Comparison of ENCODE assay signal across 1 cellular context in the genomic region with DNA sequence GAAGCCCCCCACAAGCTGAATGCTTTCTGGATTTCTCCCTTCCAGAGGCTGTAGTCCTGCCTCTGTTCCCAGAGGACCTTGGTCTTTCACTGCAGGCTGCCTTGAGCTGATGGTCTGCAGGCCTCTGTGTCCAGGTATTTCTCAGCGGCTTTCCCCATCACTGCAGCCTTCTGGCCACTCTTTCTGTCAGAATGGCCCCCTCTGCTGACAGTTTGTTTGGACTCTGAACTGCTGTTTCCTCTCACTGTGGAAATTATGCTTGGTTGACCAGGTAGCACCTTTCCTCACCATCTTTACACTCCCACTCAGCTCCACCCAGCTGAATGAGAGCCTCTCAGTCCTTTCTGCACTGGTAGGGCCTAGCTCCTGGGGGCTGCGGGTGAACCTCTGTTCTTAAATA.
A peak's percentile ranks its signal among the peaks of the same experiment; 100 is the strongest.
TF ChIP-seq lines count a peak whose summit lies in the region.

No MANE protein-coding gene starts in this region.

TF ChIP-seq in HepG2, 621 proteins besides CTCF, POLR2A, EP300 and RAD21 (continued from another document):
- TF ChIP-seq, protein P1, sequence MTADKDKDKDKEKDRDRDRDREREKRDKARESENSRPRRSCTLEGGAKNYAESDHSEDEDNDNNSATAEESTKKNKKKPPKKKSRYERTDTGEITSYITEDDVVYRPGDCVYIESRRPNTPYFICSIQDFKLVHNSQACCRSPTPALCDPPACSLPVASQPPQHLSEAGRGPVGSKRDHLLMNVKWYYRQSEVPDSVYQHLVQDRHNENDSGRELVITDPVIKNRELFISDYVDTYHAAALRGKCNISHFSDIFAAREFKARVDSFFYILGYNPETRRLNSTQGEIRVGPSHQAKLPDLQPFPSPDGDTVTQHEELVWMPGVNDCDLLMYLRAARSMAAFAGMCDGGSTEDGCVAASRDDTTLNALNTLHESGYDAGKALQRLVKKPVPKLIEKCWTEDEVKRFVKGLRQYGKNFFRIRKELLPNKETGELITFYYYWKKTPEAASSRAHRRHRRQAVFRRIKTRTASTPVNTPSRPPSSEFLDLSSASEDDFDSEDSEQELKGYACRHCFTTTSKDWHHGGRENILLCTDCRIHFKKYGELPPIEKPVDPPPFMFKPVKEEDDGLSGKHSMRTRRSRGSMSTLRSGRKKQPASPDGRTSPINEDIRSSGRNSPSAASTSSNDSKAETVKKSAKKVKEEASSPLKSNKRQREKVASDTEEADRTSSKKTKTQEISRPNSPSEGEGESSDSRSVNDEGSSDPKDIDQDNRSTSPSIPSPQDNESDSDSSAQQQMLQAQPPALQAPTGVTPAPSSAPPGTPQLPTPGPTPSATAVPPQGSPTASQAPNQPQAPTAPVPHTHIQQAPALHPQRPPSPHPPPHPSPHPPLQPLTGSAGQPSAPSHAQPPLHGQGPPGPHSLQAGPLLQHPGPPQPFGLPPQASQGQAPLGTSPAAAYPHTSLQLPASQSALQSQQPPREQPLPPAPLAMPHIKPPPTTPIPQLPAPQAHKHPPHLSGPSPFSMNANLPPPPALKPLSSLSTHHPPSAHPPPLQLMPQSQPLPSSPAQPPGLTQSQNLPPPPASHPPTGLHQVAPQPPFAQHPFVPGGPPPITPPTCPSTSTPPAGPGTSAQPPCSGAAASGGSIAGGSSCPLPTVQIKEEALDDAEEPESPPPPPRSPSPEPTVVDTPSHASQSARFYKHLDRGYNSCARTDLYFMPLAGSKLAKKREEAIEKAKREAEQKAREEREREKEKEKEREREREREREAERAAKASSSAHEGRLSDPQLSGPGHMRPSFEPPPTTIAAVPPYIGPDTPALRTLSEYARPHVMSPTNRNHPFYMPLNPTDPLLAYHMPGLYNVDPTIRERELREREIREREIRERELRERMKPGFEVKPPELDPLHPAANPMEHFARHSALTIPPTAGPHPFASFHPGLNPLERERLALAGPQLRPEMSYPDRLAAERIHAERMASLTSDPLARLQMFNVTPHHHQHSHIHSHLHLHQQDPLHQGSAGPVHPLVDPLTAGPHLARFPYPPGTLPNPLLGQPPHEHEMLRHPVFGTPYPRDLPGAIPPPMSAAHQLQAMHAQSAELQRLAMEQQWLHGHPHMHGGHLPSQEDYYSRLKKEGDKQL (CRISPR knock-in tag; IDR thresholded peaks at IDR 0.05; ENCODE audit: low read depth): no peak
- TF ChIP-seq ZNF782 (CRISPR knock-in tag; IDR thresholded peaks at IDR 0.05; ENCODE audit: borderline replicate concordance) (no peak), HNF4A (CRISPR knock-in tag; IDR thresholded peaks at IDR 0.05) (peak; percentile 47; the same call in 1 of the 2 replicates), CAMTA2 (CRISPR knock-in tag; IDR thresholded peaks at IDR 0.05; ENCODE audit: borderline replicate concordance) (no peak), NRL (CRISPR knock-in tag; IDR thresholded peaks at IDR 0.05; ENCODE audit: borderline replicate concordance) (no peak), NFE2 (CRISPR knock-in tag; IDR thresholded peaks at IDR 0.05) (no peak), ZNF790 (CRISPR knock-in tag; IDR thresholded peaks at IDR 0.05; ENCODE audit: borderline replicate concordance) (no peak), YY1 (IDR thresholded peaks at IDR 0.05; ENCODE audit: insufficient read depth, insufficient replicate concordance, low read depth, low read length) (no peak), SMC3 (IDR thresholded peaks at IDR 0.05; ENCODE audit: low read length) (peak; percentile 34; the same call in 1 of the 2 replicates), SMAD3 (CRISPR knock-in tag; IDR thresholded peaks at IDR 0.05) (no peak), ZNF446 (CRISPR knock-in tag; IDR thresholded peaks at IDR 0.05) (no peak), KDM5A (IDR thresholded peaks at IDR 0.05; ENCODE audit: borderline replicate concordance, low read length) (no peak), TAF15 (IDR thresholded peaks at IDR 0.05; ENCODE audit: low read depth, low read length, poor library complexity, severe bottlenecking) (no peak), BRD4 (CRISPR knock-in tag; IDR thresholded peaks at IDR 0.05) (no peak), GATA4 (IDR thresholded peaks at IDR 0.05; ENCODE audit: borderline replicate concordance, low read depth) (no peak)
- TF ChIP-seq, protein P2, sequence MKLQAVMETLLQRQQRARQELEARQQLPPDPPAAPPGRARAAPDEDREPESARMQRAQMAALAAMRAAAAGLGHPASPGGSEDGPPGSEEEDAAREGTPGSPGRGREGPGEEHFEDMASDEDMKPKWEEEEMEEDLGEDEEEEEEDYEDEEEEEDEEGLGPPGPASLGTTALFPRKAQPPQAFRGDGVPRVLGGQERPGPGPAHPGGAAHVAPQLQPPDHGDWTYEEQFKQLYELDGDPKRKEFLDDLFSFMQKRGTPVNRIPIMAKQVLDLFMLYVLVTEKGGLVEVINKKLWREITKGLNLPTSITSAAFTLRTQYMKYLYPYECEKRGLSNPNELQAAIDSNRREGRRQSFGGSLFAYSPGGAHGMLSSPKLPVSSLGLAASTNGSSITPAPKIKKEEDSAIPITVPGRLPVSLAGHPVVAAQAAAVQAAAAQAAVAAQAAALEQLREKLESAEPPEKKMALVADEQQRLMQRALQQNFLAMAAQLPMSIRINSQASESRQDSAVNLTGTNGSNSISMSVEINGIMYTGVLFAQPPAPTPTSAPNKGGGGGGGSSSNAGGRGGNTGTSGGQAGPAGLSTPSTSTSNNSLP (IDR thresholded peaks at IDR 0.05; ENCODE audit: low read depth, low read length): no peak
- TF ChIP-seq, protein P3, sequence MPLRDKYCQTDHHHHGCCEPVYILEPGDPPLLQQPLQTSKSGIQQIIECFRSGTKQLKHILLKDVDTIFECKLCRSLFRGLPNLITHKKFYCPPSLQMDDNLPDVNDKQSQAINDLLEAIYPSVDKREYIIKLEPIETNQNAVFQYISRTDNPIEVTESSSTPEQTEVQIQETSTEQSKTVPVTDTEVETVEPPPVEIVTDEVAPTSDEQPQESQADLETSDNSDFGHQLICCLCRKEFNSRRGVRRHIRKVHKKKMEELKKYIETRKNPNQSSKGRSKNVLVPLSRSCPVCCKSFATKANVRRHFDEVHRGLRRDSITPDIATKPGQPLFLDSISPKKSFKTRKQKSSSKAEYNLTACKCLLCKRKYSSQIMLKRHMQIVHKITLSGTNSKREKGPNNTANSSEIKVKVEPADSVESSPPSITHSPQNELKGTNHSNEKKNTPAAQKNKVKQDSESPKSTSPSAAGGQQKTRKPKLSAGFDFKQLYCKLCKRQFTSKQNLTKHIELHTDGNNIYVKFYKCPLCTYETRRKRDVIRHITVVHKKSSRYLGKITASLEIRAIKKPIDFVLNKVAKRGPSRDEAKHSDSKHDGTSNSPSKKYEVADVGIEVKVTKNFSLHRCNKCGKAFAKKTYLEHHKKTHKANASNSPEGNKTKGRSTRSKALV (CRISPR knock-in tag; IDR thresholded peaks at IDR 0.05): no peak
- TF ChIP-seq, protein P4, sequence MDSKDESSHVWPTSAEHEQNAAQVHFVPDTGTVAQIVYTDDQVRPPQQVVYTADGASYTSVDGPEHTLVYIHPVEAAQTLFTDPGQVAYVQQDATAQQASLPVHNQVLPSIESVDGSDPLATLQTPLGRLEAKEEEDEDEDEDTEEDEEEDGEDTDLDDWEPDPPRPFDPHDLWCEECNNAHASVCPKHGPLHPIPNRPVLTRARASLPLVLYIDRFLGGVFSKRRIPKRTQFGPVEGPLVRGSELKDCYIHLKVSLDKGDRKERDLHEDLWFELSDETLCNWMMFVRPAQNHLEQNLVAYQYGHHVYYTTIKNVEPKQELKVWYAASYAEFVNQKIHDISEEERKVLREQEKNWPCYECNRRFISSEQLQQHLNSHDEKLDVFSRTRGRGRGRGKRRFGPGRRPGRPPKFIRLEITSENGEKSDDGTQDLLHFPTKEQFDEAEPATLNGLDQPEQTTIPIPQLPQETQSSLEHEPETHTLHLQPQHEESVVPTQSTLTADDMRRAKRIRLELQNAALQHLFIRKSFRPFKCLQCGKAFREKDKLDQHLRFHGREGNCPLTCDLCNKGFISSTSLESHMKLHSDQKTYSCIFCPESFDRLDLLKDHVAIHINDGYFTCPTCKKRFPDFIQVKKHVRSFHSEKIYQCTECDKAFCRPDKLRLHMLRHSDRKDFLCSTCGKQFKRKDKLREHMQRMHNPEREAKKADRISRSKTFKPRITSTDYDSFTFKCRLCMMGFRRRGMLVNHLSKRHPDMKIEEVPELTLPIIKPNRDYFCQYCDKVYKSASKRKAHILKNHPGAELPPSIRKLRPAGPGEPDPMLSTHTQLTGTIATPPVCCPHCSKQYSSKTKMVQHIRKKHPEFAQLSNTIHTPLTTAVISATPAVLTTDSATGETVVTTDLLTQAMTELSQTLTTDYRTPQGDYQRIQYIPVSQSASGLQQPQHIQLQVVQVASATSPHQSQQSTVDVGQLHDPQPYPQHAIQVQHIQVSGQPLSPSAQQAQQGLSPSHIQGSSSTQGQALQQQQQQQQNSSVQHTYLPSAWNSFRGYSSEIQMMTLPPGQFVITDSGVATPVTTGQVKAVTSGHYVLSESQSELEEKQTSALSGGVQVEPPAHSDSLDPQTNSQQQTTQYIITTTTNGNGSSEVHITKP (CRISPR knock-in tag; IDR thresholded peaks at IDR 0.05; ENCODE audit: low read depth): no peak
- TF ChIP-seq, protein P5, sequence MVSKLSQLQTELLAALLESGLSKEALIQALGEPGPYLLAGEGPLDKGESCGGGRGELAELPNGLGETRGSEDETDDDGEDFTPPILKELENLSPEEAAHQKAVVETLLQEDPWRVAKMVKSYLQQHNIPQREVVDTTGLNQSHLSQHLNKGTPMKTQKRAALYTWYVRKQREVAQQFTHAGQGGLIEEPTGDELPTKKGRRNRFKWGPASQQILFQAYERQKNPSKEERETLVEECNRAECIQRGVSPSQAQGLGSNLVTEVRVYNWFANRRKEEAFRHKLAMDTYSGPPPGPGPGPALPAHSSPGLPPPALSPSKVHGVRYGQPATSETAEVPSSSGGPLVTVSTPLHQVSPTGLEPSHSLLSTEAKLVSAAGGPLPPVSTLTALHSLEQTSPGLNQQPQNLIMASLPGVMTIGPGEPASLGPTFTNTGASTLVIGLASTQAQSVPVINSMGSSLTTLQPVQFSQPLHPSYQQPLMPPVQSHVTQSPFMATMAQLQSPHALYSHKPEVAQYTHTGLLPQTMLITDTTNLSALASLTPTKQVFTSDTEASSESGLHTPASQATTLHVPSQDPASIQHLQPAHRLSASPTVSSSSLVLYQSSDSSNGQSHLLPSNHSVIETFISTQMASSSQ (IDR thresholded peaks at IDR 0.05; ENCODE audit: low read depth): no peak
- TF ChIP-seq, protein P5 (CRISPR knock-in tag; IDR thresholded peaks at IDR 0.05; ENCODE audit: borderline replicate concordance): no peak
- TF ChIP-seq, protein P6, sequence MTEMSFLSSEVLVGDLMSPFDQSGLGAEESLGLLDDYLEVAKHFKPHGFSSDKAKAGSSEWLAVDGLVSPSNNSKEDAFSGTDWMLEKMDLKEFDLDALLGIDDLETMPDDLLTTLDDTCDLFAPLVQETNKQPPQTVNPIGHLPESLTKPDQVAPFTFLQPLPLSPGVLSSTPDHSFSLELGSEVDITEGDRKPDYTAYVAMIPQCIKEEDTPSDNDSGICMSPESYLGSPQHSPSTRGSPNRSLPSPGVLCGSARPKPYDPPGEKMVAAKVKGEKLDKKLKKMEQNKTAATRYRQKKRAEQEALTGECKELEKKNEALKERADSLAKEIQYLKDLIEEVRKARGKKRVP (CRISPR knock-in tag; IDR thresholded peaks at IDR 0.05): no peak
- TF ChIP-seq, protein P7, sequence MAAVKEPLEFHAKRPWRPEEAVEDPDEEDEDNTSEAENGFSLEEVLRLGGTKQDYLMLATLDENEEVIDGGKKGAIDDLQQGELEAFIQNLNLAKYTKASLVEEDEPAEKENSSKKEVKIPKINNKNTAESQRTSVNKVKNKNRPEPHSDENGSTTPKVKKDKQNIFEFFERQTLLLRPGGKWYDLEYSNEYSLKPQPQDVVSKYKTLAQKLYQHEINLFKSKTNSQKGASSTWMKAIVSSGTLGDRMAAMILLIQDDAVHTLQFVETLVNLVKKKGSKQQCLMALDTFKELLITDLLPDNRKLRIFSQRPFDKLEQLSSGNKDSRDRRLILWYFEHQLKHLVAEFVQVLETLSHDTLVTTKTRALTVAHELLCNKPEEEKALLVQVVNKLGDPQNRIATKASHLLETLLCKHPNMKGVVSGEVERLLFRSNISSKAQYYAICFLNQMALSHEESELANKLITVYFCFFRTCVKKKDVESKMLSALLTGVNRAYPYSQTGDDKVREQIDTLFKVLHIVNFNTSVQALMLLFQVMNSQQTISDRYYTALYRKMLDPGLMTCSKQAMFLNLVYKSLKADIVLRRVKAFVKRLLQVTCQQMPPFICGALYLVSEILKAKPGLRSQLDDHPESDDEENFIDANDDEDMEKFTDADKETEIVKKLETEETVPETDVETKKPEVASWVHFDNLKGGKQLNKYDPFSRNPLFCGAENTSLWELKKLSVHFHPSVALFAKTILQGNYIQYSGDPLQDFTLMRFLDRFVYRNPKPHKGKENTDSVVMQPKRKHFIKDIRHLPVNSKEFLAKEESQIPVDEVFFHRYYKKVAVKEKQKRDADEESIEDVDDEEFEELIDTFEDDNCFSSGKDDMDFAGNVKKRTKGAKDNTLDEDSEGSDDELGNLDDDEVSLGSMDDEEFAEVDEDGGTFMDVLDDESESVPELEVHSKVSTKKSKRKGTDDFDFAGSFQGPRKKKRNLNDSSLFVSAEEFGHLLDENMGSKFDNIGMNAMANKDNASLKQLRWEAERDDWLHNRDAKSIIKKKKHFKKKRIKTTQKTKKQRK (IDR thresholded peaks at IDR 0.05; ENCODE audit: low read length): no peak
- TF ChIP-seq, protein P8, sequence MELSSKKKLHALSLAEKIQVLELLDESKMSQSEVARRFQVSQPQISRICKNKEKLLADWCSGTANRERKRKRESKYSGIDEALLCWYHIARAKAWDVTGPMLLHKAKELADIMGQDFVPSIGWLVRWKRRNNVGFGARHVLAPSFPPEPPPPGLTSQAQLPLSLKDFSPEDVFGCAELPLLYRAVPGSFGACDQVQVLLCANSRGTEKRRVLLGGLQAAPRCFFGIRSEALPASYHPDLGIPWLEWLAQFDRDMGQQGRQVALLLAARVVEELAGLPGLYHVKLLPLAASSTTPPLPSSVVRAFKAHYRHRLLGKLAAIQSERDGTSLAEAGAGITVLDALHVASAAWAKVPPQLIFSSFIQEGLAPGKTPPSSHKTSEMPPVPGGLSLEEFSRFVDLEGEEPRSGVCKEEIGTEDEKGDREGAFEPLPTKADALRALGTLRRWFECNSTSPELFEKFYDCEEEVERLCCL (CRISPR knock-in tag; IDR thresholded peaks at IDR 0.05; ENCODE audit: borderline replicate concordance): no peak
